Comparison of ENCODE assay signal across 27 cellular contexts in genomic region chr4:10924274-10924673, GRCh38.
"Had no signal": no experiment of that assay in that cellular context is flagged by ENCODE, and none has a peak within 500 bp of the region (broad histone marks: within the 10 kb centered on the region; RNA-seq: fewer than 3 reads in every experiment).

No MANE protein-coding gene starts in this region.

- H3K9me3 ChIP-seq: SK-N-SH had no signal

- H3K4me1 Mint-ChIP-seq: IgD-negative memory B cell, T-cell had no signal

- H3K4me2 ChIP-seq: KMS-11, SK-N-SH had no signal

- H3K4me3 ChIP-seq: K562 had no signal

- H3K27ac Mint-ChIP-seq: IgD-negative memory B cell, T-cell had no signal

- ATAC-seq: K562, Panc1, PC-3, T-cell had no signal

- H3K36me3 Mint-ChIP-seq: T-cell had no signal

- DNase-seq: Kasumi-1, MV-4-11, NCI-H1048, NCI-H1105, NCI-H1417 treated with DMSO at 0.1 percent for 48 hours, NCI-H146, NCI-H1694 treated with DMSO at 0.1 percent for 48 hours, NCI-H1930, NCI-H2081, NCI-H2171, NCI-H226, NCI-H446, NCI-H510A, NCI-H524 treated with DMSO at 0.1 percent for 48 hours, NCI-H69, PC-3, SHP77, SK-N-SH, SW 1271, T-cell had no signal

- H3K4me3 Mint-ChIP-seq: IgD-negative memory B cell, T-cell had no signal

- H3K27me3 Mint-ChIP-seq: IgD-negative memory B cell, T-cell had no signal

- FAIRE-seq: HTR-8/SVneo, K562 had no signal

- H3K27ac ChIP-seq: HL-60, KMS-11, RWPE1 had no signal

- H3K9ac ChIP-seq: KMS-11, SK-N-SH had no signal
